1 cellular context compared by ENCODE assay signal in genomic region chr17:62470666-62471379, GRCh38.
TF ChIP-seq lines count a peak whose summit lies in the region.

No MANE protein-coding gene starts in this region.

TF ChIP-seq in HEK293, 187 proteins besides CTCF, POLR2A, EP300 and RAD21 (continued from another document):
- TF ChIP-seq, protein P1, sequence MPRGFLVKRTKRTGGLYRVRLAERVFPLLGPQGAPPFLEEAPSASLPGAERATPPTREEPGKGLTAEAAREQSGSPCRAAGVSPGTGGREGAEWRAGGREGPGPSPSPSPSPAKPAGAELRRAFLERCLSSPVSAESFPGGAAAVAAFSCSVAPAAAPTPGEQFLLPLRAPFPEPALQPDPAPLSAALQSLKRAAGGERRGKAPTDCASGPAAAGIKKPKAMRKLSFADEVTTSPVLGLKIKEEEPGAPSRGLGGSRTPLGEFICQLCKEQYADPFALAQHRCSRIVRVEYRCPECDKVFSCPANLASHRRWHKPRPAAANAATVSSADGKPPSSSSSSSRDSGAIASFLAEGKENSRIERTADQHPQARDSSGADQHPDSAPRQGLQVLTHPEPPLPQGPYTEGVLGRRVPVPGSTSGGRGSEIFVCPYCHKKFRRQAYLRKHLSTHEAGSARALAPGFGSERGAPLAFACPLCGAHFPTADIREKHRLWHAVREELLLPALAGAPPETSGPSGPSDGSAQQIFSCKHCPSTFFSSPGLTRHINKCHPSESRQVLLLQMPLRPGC (tag by site-specific recombination; IDR thresholded peaks at IDR 0.05) = 0 out of 2 replicates have a peak, but pooled peaks have one; percentile 36
- TF ChIP-seq ZXDB (tag by site-specific recombination; IDR thresholded peaks at IDR 0.05) (peak; percentile 80), TSHZ1 (tag by site-specific recombination; IDR thresholded peaks at IDR 0.05; ENCODE audit: borderline replicate concordance) (peak; percentile 88; the same call in 1 of the 2 replicates), ZNF544 (tag by site-specific recombination; IDR thresholded peaks at IDR 0.05) (peak; percentile 53; the same call in 1 of the 2 replicates), REPIN1 (tag by site-specific recombination; IDR thresholded peaks at IDR 0.05; ENCODE audit: low read depth) (0 out of 2 replicates have a peak, but pooled peaks have one; percentile 35), ZBTB21 (tag by site-specific recombination; IDR thresholded peaks at IDR 0.05) (0 out of 2 replicates have a peak, but pooled peaks have one; percentile 49), ZSCAN23 (tag by site-specific recombination; IDR thresholded peaks at IDR 0.05) (0 out of 2 replicates have a peak, but pooled peaks have one; percentile 73), MZF1 (tag by site-specific recombination; IDR thresholded peaks at IDR 0.05; ENCODE audit: borderline replicate concordance) (peak; percentile 94), FEZF1 (tag by site-specific recombination; IDR thresholded peaks at IDR 0.05) (peak; percentile 53), KLF8 (tag by site-specific recombination; IDR thresholded peaks at IDR 0.05) (peak; percentile 67; the same call in 1 of the 2 replicates), ZNF449 (tag by site-specific recombination; IDR thresholded peaks at IDR 0.05) (peak; percentile 70; the same call in 1 of the 2 replicates), ZNF121 (tag by site-specific recombination; IDR thresholded peaks at IDR 0.05) (peak; percentile 99)
- TF ChIP-seq, protein P2, sequence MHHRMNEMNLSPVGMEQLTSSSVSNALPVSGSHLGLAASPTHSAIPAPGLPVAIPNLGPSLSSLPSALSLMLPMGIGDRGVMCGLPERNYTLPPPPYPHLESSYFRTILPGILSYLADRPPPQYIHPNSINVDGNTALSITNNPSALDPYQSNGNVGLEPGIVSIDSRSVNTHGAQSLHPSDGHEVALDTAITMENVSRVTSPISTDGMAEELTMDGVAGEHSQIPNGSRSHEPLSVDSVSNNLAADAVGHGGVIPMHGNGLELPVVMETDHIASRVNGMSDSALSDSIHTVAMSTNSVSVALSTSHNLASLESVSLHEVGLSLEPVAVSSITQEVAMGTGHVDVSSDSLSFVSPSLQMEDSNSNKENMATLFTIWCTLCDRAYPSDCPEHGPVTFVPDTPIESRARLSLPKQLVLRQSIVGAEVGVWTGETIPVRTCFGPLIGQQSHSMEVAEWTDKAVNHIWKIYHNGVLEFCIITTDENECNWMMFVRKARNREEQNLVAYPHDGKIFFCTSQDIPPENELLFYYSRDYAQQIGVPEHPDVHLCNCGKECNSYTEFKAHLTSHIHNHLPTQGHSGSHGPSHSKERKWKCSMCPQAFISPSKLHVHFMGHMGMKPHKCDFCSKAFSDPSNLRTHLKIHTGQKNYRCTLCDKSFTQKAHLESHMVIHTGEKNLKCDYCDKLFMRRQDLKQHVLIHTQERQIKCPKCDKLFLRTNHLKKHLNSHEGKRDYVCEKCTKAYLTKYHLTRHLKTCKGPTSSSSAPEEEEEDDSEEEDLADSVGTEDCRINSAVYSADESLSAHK (tag by site-specific recombination; IDR thresholded peaks at IDR 0.05) = 0 out of 2 replicates have a peak, but pooled peaks have one; percentile 27
- TF ChIP-seq, protein P3, sequence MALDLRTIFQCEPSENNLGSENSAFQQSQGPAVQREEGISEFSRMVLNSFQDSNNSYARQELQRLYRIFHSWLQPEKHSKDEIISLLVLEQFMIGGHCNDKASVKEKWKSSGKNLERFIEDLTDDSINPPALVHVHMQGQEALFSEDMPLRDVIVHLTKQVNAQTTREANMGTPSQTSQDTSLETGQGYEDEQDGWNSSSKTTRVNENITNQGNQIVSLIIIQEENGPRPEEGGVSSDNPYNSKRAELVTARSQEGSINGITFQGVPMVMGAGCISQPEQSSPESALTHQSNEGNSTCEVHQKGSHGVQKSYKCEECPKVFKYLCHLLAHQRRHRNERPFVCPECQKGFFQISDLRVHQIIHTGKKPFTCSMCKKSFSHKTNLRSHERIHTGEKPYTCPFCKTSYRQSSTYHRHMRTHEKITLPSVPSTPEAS (tag by site-specific recombination; IDR thresholded peaks at IDR 0.05) = peak; percentile 32; the same call in 1 of the 2 replicates
- TF ChIP-seq, protein P4, sequence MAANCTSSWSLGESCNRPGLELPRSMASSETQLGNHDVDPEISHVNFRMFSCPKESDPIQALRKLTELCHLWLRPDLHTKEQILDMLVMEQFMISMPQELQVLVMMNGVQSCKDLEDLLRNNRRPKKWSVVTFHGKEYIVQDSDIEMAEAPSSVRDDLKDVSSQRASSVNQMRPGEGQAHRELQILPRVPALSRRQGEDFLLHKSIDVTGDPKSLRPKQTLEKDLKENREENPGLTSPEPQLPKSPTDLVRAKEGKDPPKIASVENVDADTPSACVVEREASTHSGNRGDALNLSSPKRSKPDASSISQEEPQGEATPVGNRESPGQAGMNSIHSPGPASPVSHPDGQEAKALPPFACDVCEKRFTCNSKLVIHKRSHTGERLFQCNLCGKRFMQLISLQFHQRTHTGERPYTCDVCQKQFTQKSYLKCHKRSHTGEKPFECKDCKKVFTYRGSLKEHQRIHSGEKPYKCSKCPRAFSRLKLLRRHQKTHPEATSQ (tag by site-specific recombination; IDR thresholded peaks at IDR 0.05) = 0 out of 2 replicates have a peak, but pooled peaks have one; percentile 11
- TF ChIP-seq, protein P5, sequence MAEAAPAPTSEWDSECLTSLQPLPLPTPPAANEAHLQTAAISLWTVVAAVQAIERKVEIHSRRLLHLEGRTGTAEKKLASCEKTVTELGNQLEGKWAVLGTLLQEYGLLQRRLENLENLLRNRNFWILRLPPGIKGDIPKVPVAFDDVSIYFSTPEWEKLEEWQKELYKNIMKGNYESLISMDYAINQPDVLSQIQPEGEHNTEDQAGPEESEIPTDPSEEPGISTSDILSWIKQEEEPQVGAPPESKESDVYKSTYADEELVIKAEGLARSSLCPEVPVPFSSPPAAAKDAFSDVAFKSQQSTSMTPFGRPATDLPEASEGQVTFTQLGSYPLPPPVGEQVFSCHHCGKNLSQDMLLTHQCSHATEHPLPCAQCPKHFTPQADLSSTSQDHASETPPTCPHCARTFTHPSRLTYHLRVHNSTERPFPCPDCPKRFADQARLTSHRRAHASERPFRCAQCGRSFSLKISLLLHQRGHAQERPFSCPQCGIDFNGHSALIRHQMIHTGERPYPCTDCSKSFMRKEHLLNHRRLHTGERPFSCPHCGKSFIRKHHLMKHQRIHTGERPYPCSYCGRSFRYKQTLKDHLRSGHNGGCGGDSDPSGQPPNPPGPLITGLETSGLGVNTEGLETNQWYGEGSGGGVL (tag by site-specific recombination; IDR thresholded peaks at IDR 0.05) = peak; percentile 51; the same call in 1 of the 2 replicates
- TF ChIP-seq, protein P6, sequence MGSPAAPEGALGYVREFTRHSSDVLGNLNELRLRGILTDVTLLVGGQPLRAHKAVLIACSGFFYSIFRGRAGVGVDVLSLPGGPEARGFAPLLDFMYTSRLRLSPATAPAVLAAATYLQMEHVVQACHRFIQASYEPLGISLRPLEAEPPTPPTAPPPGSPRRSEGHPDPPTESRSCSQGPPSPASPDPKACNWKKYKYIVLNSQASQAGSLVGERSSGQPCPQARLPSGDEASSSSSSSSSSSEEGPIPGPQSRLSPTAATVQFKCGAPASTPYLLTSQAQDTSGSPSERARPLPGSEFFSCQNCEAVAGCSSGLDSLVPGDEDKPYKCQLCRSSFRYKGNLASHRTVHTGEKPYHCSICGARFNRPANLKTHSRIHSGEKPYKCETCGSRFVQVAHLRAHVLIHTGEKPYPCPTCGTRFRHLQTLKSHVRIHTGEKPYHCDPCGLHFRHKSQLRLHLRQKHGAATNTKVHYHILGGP (tag by site-specific recombination; IDR thresholded peaks at IDR 0.05) = peak; percentile 41; the same call in 1 of the 2 replicates
